Comparison of ENCODE assay signal across 10 cellular contexts in the genomic region with DNA sequence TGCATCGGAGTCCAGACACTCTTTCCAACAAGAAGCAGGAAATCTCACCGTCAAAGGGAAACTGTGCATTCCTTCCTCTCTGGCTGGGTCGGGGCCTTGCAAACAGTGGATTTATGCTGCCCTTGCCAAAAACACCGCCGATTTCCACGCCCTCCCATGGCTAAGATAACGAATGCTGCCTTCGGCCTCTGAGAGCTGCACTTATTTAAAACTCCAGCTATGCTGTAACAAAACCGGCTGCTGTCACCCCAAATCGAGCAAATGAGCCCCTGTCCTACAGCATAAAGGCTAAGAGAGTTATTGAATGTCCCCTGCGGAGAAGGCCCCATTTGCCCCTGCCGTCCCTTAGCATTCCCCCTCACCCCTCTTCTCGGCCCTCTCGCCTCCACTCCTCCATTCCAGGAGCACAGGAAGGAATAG.
DNase-seq lines count a peak whose midpoint lies in the region; ATAC-seq, FAIRE-seq and TF ChIP-seq lines count a peak whose summit lies in the region.
"Had no signal": no experiment of that assay in that cellular context is flagged by ENCODE, and none has a peak within 500 bp of the region (broad histone marks: within the 10 kb centered on the region; RNA-seq: fewer than 3 reads in every experiment).

No MANE protein-coding gene starts in this region.

- TF ChIP-seq POLR2A in adrenal gland (IDR thresholded peaks at IDR 0.05): no peak

- H3K27me3 Mint-ChIP-seq in activated naive CD4-positive, alpha-beta T cell treated with anti-CD3 and anti-CD28 coated beads, Interleukin-2, amount 10 ng/mL, durations not matched to agents 7 days and 5 days: peaks cover 21% of the 10 kb centered on the region

- CTCF ChIA-PET in activated naive CD4-positive, alpha-beta T cell treated with anti-CD3 and anti-CD28 coated beads, Interleukin-2, amount 10 ng/mL, durations not matched to agents 7 days and 5 days (lab: Charles Lee): no interaction called here

- H3K4me1 ChIP-seq in adrenal gland (replicated peaks in 1 of 2) (peaks cover 0 to 8% of the 10 kb centered on the region in 2 donors), pancreas (no peaks in the 10 kb centered on the region)
- H3K4me1 ChIP-seq: BE2C had no signal

- H3K9me3 ChIP-seq in adrenal gland (replicated peaks in 1 of 3): no peaks in the 10 kb centered on the region
- no peaks in the 10 kb centered on the region for H3K9me3 ChIP-seq in pancreas
- H3K9me3 ChIP-seq: BE2C had no signal

- WGBS in adrenal gland, 4 donors: 5 to 14% (median 10%) methylated on average over 14 of the region's 14 CpGs
- WGBS in pancreas, 2 donors: 25 to 30% methylated on average over 14 of the region's 14 CpGs

- no peak for FAIRE-seq in pancreas (lab: Jason Lieb, UNC)

- DNase-seq in Ammon's horn (ENCODE audit: low spot score) (peak; percentile 19), adrenal gland (peak; percentile 21 to 66 (median 41)), left ventricle myocardium superior (peak; percentile 34), pancreas (peak in 2 of 6 donors; percentile 3 to 12), Kasumi-1 (lab: John Stamatoyannopoulos, UW) (no peak), NCI-H146 (lab: John Stamatoyannopoulos, UW) (no peak), T-helper 9 cell (no peak)
- no peak for DNase-seq in activated naive CD4-positive, alpha-beta T cell treated with anti-CD3 and anti-CD28 coated beads, Interleukin-2, amount 10 ng/mL, durations not matched to agents 7 days and 5 days
- DNase-seq: anterior cingulate cortex, BE2C had no signal

- H3K4me3 ChIP-seq in adrenal gland (peak overlapping the region in 2 of 4 donors; percentile 4 to 11), pancreas (no peak overlapping the region)

- ATAC-seq in left ventricle myocardium superior (peak; percentile 82), pancreas (peak in 3 of 4 donors; percentile 42 to 45 (median 44))

- no peak overlapping the region for H3K4me3 Mint-ChIP-seq in activated naive CD4-positive, alpha-beta T cell treated with anti-CD3 and anti-CD28 coated beads, Interleukin-2, amount 10 ng/mL, durations not matched to agents 7 days and 5 days

- TF ChIP-seq CTCF in adrenal gland (IDR thresholded peaks at IDR 0.05): no peak
- no peak for TF ChIP-seq CTCF in pancreas (IDR thresholded peaks at IDR 0.05)

- no peaks in the 10 kb centered on the region for H3K36me3 Mint-ChIP-seq in activated naive CD4-positive, alpha-beta T cell treated with anti-CD3 and anti-CD28 coated beads, Interleukin-2, amount 10 ng/mL, durations not matched to agents 7 days and 5 days

- intact Hi-C loops in adrenal gland (cut with DNase I): no loop called here
- intact Hi-C loops in left ventricle myocardium superior (cut with micrococcal nuclease): no loop called here
- intact Hi-C loops in pancreas (cut with DNase I): no loop called here

- H3K36me3 ChIP-seq in adrenal gland (replicated peaks in 1 of 2) (no peaks in the 10 kb centered on the region), pancreas (no peaks in the 10 kb centered on the region)
- H3K36me3 ChIP-seq: BE2C had no signal

- no peaks in the 10 kb centered on the region for H3K4me1 Mint-ChIP-seq in activated naive CD4-positive, alpha-beta T cell treated with anti-CD3 and anti-CD28 coated beads, Interleukin-2, amount 10 ng/mL, durations not matched to agents 7 days and 5 days

- H3K9me3 Mint-ChIP-seq in activated naive CD4-positive, alpha-beta T cell treated with anti-CD3 and anti-CD28 coated beads, Interleukin-2, amount 10 ng/mL, durations not matched to agents 7 days and 5 days: peaks cover 1% of the 10 kb centered on the region

- no peak overlapping the region for H3K27ac Mint-ChIP-seq in activated naive CD4-positive, alpha-beta T cell treated with anti-CD3 and anti-CD28 coated beads, Interleukin-2, amount 10 ng/mL, durations not matched to agents 7 days and 5 days

- H3K27me3 ChIP-seq in adrenal gland (peaks cover 9% of the 10 kb centered on the region), pancreas (peaks cover 0 to 19% (median 0%) of the 10 kb centered on the region in 4 donors)

- H3K27ac ChIP-seq in adrenal gland (peak overlapping the region in 1 of 5 donors; percentile 1), pancreas (no peak overlapping the region)

Comparison
In these comparisons a context has a peak if more than half of its experiments do, and no peak if none do; other contexts are left out.
1. DNase-seq: peak in Ammon's horn (single experiment), adrenal gland (7 of 7) and left ventricle myocardium superior (single experiment); none in Kasumi-1 (0 of 2), NCI-H146 (single experiment), activated naive CD4-positive, alpha-beta T cell treated with anti-CD3 and anti-CD28 coated beads, Interleukin-2, amount 10 ng/mL, durations not matched to agents 7 days and 5 days (single experiment) and T-helper 9 cell (single experiment).